1 cellular context compared by ENCODE assay signal in the genomic region with DNA sequence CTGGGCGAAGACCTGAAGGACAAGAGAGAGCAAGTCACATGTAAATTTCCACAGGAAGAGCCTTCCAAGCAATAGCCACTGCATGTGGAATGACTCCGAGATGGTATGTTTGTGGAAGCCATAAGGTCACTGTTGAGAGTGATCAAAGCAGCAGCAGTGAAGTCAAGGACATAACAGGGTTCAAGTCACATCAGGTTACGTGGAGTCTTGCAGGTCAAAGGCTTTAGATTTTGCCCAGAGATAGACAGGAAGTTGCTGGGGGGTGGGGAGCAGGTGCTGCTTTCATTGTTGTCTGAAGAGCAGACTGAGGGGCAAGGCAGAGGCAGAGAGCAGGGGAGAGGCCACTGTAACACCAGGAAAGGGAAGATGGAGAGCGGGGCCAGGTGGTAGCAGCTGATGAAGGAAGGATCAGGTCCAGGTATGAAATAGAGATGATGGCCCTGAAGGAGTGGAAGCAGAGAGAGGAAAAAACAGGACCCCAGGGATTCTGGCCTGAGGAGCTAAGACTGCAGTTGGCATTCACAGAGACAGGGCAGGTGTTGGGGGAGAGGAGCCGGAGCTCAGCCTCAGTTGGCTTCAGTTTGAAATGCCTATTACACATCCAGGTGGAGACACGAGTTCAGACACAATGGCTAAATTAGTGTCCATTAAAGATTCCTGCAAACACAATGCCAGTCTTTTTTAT.
TF ChIP-seq lines count a peak whose summit lies in the region.

No MANE protein-coding gene starts in this region.

TF ChIP-seq in HepG2, 621 proteins besides CTCF, POLR2A, EP300 and RAD21 (continued from another document and continues in another):
- peak; percentile 69; the same call in 1 of the 2 replicates for TF ChIP-seq HNF1A (IDR thresholded peaks at IDR 0.05; ENCODE audit: low read depth)
- TF ChIP-seq HNF1A (CRISPR knock-in tag; IDR thresholded peaks at IDR 0.05; ENCODE audit: borderline replicate concordance) = peak; percentile 95
- no peak for TF ChIP-seq THAP7 (CRISPR knock-in tag; IDR thresholded peaks at IDR 0.05)
- TF ChIP-seq SOX6 (IDR thresholded peaks at IDR 0.05) = no peak
- TF ChIP-seq SOX6 (CRISPR knock-in tag; IDR thresholded peaks at IDR 0.05) = peak; percentile 97
- no peak for TF ChIP-seq ZNF235 (CRISPR knock-in tag; IDR thresholded peaks at IDR 0.05; ENCODE audit: borderline replicate concordance)
- TF ChIP-seq MBNL3 (CRISPR knock-in tag; conservative IDR thresholded peaks at IDR 0.05) = no peak
- TF ChIP-seq ZZZ3 (CRISPR knock-in tag; IDR thresholded peaks at IDR 0.05; ENCODE audit: borderline replicate concordance) = no peak
- no peak for TF ChIP-seq GRHL1 (CRISPR knock-in tag; conservative IDR thresholded peaks at IDR 0.05)
- TF ChIP-seq, protein P1, sequence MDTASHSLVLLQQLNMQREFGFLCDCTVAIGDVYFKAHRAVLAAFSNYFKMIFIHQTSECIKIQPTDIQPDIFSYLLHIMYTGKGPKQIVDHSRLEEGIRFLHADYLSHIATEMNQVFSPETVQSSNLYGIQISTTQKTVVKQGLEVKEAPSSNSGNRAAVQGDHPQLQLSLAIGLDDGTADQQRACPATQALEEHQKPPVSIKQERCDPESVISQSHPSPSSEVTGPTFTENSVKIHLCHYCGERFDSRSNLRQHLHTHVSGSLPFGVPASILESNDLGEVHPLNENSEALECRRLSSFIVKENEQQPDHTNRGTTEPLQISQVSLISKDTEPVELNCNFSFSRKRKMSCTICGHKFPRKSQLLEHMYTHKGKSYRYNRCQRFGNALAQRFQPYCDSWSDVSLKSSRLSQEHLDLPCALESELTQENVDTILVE (CRISPR knock-in tag; IDR thresholded peaks at IDR 0.05) = 0 out of 2 replicates have a peak, but pooled peaks have one; percentile 28
- peak; percentile 57; the same call in 1 of the 2 replicates for TF ChIP-seq RFXAP (CRISPR knock-in tag; IDR thresholded peaks at IDR 0.05; ENCODE audit: borderline replicate concordance)
- no peak for TF ChIP-seq NAIF1 (CRISPR knock-in tag; IDR thresholded peaks at IDR 0.05; ENCODE audit: borderline replicate concordance)
- TF ChIP-seq ZNF142 (CRISPR knock-in tag; IDR thresholded peaks at IDR 0.05) = no peak
- no peak for TF ChIP-seq TEAD2 (CRISPR knock-in tag; IDR thresholded peaks at IDR 0.05)
- no peak for TF ChIP-seq FOXM1 (CRISPR knock-in tag; IDR thresholded peaks at IDR 0.05)
- TF ChIP-seq ZNF800 (CRISPR knock-in tag; IDR thresholded peaks at IDR 0.05) = no peak
- TF ChIP-seq HNRNPH1 (optimal IDR thresholded peaks at IDR 0.05; ENCODE audit: low read depth, low read length) = no peak
- TF ChIP-seq, protein P2, sequence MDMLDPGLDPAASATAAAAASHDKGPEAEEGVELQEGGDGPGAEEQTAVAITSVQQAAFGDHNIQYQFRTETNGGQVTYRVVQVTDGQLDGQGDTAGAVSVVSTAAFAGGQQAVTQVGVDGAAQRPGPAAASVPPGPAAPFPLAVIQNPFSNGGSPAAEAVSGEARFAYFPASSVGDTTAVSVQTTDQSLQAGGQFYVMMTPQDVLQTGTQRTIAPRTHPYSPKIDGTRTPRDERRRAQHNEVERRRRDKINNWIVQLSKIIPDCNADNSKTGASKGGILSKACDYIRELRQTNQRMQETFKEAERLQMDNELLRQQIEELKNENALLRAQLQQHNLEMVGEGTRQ (IDR thresholded peaks at IDR 0.05; ENCODE audit: low read depth, low read length) = no peak
- TF ChIP-seq, protein P2 (CRISPR knock-in tag; IDR thresholded peaks at IDR 0.05; ENCODE audit: borderline replicate concordance) = no peak
- TF ChIP-seq TCF12 (IDR thresholded peaks at IDR 0.05) = no peak
- TF ChIP-seq TCF12 (CRISPR knock-in tag; IDR thresholded peaks at IDR 0.05) = peak; percentile 96
- TF ChIP-seq, protein P3, sequence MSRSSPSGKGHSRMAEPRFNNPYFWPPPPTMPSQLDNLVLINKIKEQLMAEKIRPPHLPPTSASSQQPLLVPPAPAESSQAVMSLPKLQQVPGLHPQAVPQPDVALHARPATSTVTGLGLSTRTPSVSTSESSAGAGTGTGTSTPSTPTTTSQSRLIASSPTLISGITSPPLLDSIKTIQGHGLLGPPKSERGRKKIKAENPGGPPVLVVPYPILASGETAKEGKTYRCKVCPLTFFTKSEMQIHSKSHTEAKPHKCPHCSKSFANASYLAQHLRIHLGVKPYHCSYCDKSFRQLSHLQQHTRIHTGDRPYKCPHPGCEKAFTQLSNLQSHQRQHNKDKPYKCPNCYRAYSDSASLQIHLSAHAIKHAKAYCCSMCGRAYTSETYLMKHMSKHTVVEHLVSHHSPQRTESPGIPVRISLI (CRISPR knock-in tag; IDR thresholded peaks at IDR 0.05; ENCODE audit: borderline replicate concordance) = peak; percentile 85; the same call in 1 of the 2 replicates
- TF ChIP-seq, protein P4, sequence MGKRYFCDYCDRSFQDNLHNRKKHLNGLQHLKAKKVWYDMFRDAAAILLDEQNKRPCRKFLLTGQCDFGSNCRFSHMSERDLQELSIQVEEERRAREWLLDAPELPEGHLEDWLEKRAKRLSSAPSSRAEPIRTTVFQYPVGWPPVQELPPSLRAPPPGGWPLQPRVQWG (CRISPR knock-in tag; IDR thresholded peaks at IDR 0.05; ENCODE audit: borderline replicate concordance, low read depth) = no peak
- TF ChIP-seq, protein P5, sequence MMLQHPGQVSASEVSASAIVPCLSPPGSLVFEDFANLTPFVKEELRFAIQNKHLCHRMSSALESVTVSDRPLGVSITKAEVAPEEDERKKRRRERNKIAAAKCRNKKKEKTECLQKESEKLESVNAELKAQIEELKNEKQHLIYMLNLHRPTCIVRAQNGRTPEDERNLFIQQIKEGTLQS (CRISPR knock-in tag; IDR thresholded peaks at IDR 0.05) = peak; percentile 63; the same call in 1 of the 2 replicates
- 0 out of 2 replicates have a peak, but pooled peaks have one; percentile 38 for TF ChIP-seq TBX3 (IDR thresholded peaks at IDR 0.05; ENCODE audit: borderline replicate concordance)
- no peak for TF ChIP-seq CBX2 (IDR thresholded peaks at IDR 0.05; ENCODE audit: low read depth, low read length)
- TF ChIP-seq CBX2 (CRISPR knock-in tag; IDR thresholded peaks at IDR 0.05; ENCODE audit: low read depth) = 0 out of 2 replicates have a peak, but pooled peaks have one; percentile 18
- TF ChIP-seq RFX5 (IDR thresholded peaks at IDR 0.05; ENCODE audit: low read depth, low read length) = no peak
- TF ChIP-seq EHMT2 (IDR thresholded peaks at IDR 0.05; ENCODE audit: borderline replicate concordance, low read depth, low read length) = peak; percentile 24; the same call in 1 of the 2 replicates
- no peak for TF ChIP-seq EED (CRISPR knock-in tag; IDR thresholded peaks at IDR 0.05)
- TF ChIP-seq FOXC1 (CRISPR knock-in tag; IDR thresholded peaks at IDR 0.05; ENCODE audit: borderline replicate concordance) = no peak; the same call in 1 of the 2 replicates
- TF ChIP-seq FLYWCH1 (CRISPR knock-in tag; IDR thresholded peaks at IDR 0.05) = no peak
- peak; percentile 79; the same call in 1 of the 2 replicates for TF ChIP-seq ZNF17 (CRISPR knock-in tag; IDR thresholded peaks at IDR 0.05)
- TF ChIP-seq ZNF296 (CRISPR knock-in tag; conservative IDR thresholded peaks at IDR 0.05) = no peak
- no peak for TF ChIP-seq ZNF781 (CRISPR knock-in tag; IDR thresholded peaks at IDR 0.05; ENCODE audit: borderline replicate concordance, not compliant biosample characterization)
